ENCODE assay signal across 15 cellular contexts in the genomic region with DNA sequence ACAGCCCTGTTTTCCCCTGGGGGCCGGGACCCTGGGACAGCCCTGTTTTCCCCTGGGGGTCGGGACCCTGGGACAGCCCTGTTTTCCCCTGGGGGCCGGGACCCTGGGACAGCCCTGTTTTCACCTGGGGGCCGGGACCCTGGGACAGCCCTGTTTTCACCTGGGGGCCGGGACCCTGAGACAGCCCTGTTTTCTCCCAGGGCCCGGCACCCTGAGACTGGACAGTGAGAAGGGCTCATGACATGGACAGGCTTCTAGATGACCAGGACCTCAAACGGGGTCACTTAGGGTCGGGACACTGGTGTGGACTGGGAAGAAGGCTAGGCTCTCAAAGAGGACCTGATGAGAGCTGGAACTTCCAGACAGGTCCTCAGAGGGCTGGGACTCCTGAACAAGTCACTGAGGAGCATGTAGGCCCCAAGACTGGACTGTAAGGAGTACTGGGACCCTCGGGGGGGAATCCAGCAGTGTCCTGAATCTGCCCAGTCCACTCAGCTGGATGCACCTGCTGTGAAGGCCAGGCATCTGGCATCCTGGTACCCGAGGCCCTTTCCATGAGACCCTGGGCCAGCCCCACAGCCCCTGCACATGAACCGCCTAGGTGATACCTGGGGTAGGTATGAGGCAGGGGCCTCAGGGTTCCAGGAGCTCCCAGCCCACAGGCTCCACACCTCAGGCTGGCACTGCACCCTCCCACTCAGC. TPM values are rescaled to one million over a fixed set of nuclear protein-coding genes. Genes with fewer than 3 reads are reported as not detected.
DNase-seq lines count a peak whose midpoint lies in the region; TF ChIP-seq lines count a peak whose summit lies in the region.
"Had no signal": no experiment of that assay in that cellular context is flagged by ENCODE, and none has a peak within 500 bp of the region (broad histone marks: within the 10 kb centered on the region; RNA-seq: fewer than 3 reads in every experiment).

No MANE protein-coding gene starts in this region.

- H3K27ac ChIP-seq in mesenchymal stem cell (ENCODE audit: low read length, poor library complexity, severe bottlenecking) (no peak overlapping the region), smooth muscle cell (ENCODE audit: low read depth) (no peak overlapping the region)
- H3K27ac ChIP-seq: gastrocnemius medialis had no signal

- peak overlapping the region in 1 of 2 experiments; percentile 1 for H3K14ac ChIP-seq in mesenchymal stem cell (ENCODE audit: low read length in 2 of 2)

- no peak overlapping the region for H4K8ac ChIP-seq in mesenchymal stem cell (ENCODE audit: low read length)

- H3K79me2 ChIP-seq in smooth muscle cell (ENCODE audit: low read depth): peaks cover 74% of the 10 kb centered on the region

- CTCF ChIA-PET in activated naive CD4-positive, alpha-beta T cell treated with anti-CD3 and anti-CD28 coated beads, Interleukin-2, amount 10 ng/mL, durations not matched to agents 7 days and 5 days (lab: Charles Lee): no interaction called here

- H3F3A ChIP-seq in smooth muscle cell (ENCODE audit: low read depth): no peaks in the 10 kb centered on the region

- H3K18ac ChIP-seq in mesenchymal stem cell (ENCODE audit: low read depth in 1 of 2, low read length in 2 of 2): no peak overlapping the region

- H3K36me3 ChIP-seq in mesenchymal stem cell (ENCODE audit: control insufficient read depth in 1 of 2, insufficient read depth in 2 of 2, low read depth in 1 of 2, low read length in 2 of 2) (peaks cover 3 to 19% of the 10 kb centered on the region in 2 experiments), smooth muscle cell (ENCODE audit: low read depth) (no peaks in the 10 kb centered on the region)
- H3K36me3 ChIP-seq: gastrocnemius medialis, tibial artery had no signal

- no peak for DNase-seq in activated naive CD4-positive, alpha-beta T cell treated with anti-CD3 and anti-CD28 coated beads, Interleukin-2, amount 10 ng/mL, durations not matched to agents 7 days and 5 days
- DNase-seq in activated naive CD4-positive, alpha-beta T cell treated with Interleukin-2 at 50 U/mL for 16 hours: no peak
- DNase-seq in astrocyte of the cerebellum (ENCODE audit: low read depth) (no peak), mesenchymal stem cell (no peak), smooth muscle cell (lab: John Stamatoyannopoulos, UW; ENCODE audit: unreplicated experiment) (no peak), activated gamma-delta T cell treated with Interleukin-2 at 50 U/mL for 16 hours (no peak), epidermal melanocyte (ENCODE audit: insufficient read length, low spot score) (no peak), NCI-H2029 (lab: John Stamatoyannopoulos, UW) (no peak)
- DNase-seq: activated CD4-positive, alpha-beta T cell treated with anti-CD3 and anti-CD28 coated beads for 36 hours; amygdala; gastrocnemius medialis; kidney glomerular epithelial cell; tibial artery had no signal

- no peak overlapping the region for H3K23ac ChIP-seq in mesenchymal stem cell (ENCODE audit: low read length in 2 of 2)

- in situ Hi-C loops in astrocyte of the cerebellum (cut with HindIII; ENCODE audit: low sequenced_read_pairs): no loop called here

- H2BK120ac ChIP-seq in mesenchymal stem cell (ENCODE audit: low read depth, low read length): no peak overlapping the region

- no peak overlapping the region for H2AK5ac ChIP-seq in mesenchymal stem cell (ENCODE audit: low read length, severe bottlenecking)

- H3K36me3 Mint-ChIP-seq in activated naive CD4-positive, alpha-beta T cell treated with anti-CD3 and anti-CD28 coated beads, Interleukin-2, amount 10 ng/mL, durations not matched to agents 7 days and 5 days: peaks cover 14% of the 10 kb centered on the region

- H3K4me1 ChIP-seq in mesenchymal stem cell (ENCODE audit: control insufficient read depth, insufficient read depth, low read depth, low read length) (peaks cover 37% of the 10 kb centered on the region), smooth muscle cell (ENCODE audit: low read depth) (peaks cover 20% of the 10 kb centered on the region)

- H2AFZ ChIP-seq in mesenchymal stem cell (ENCODE audit: low read depth, low read length) (no peak overlapping the region), smooth muscle cell (ENCODE audit: low read depth) (no peak overlapping the region)

- H3K4me2 ChIP-seq in mesenchymal stem cell (ENCODE audit: low read length, poor library complexity, severe bottlenecking): peak overlapping the region; percentile 51
- H3K4me2 ChIP-seq in smooth muscle cell: peak overlapping the region; percentile 99

- peaks cover 15% of the 10 kb centered on the region for H3K4me1 Mint-ChIP-seq in activated naive CD4-positive, alpha-beta T cell treated with anti-CD3 and anti-CD28 coated beads, Interleukin-2, amount 10 ng/mL, durations not matched to agents 7 days and 5 days

- WGBS in mesenchymal stem cell: 98% methylated on average over 11 of the region's 11 CpGs
- 94% methylated on average over 9 of the region's 11 CpGs for WGBS in smooth muscle cell (ENCODE audit: low lambda C conversion rate)

- H3K9me3 ChIP-seq in mesenchymal stem cell (ENCODE audit: control insufficient read depth, low read length): no peaks in the 10 kb centered on the region
- no peaks in the 10 kb centered on the region for H3K9me3 ChIP-seq in smooth muscle cell (replicated peaks; ENCODE audit: low read depth)
- H3K9me3 ChIP-seq: gastrocnemius medialis, tibial artery had no signal

- H3K4ac ChIP-seq in mesenchymal stem cell (ENCODE audit: low read depth in 1 of 2, low read length in 2 of 2): no peak overlapping the region

- H3K4me3 Mint-ChIP-seq in activated naive CD4-positive, alpha-beta T cell treated with anti-CD3 and anti-CD28 coated beads, Interleukin-2, amount 10 ng/mL, durations not matched to agents 7 days and 5 days: peak overlapping the region; percentile 26
- H3K4me3 Mint-ChIP-seq: activated CD4-positive, alpha-beta T cell treated with anti-CD3 and anti-CD28 coated beads for 36 hours had no signal

- H3K4me3 ChIP-seq in astrocyte of the cerebellum (ENCODE audit: low read depth, low read length) (peak overlapping the region; percentile 65), mesenchymal stem cell (ENCODE audit: insufficient read depth in 1 of 2, low read depth in 1 of 2, low read length in 2 of 2) (peak overlapping the region in 1 of 2 experiments; percentile 44), smooth muscle cell (peak overlapping the region; percentile 100)

- no peak overlapping the region for H2BK12ac ChIP-seq in mesenchymal stem cell (ENCODE audit: low read length in 2 of 2)

- H3K79me1 ChIP-seq in mesenchymal stem cell (replicated peaks; ENCODE audit: low read length, poor library complexity, severe bottlenecking): peaks cover 3% of the 10 kb centered on the region

- H2BK15ac ChIP-seq in mesenchymal stem cell (ENCODE audit: low read depth, poor library complexity, severe bottlenecking): no peak overlapping the region

- no peak overlapping the region for H3K27ac Mint-ChIP-seq in activated naive CD4-positive, alpha-beta T cell treated with anti-CD3 and anti-CD28 coated beads, Interleukin-2, amount 10 ng/mL, durations not matched to agents 7 days and 5 days
- H3K27ac Mint-ChIP-seq: activated CD4-positive, alpha-beta T cell treated with anti-CD3 and anti-CD28 coated beads for 36 hours had no signal

- H3K27me3 ChIP-seq in mesenchymal stem cell (ENCODE audit: control insufficient read depth in 1 of 2, insufficient read depth in 1 of 2, low read length in 2 of 2) (peaks cover 0 to 8% of the 10 kb centered on the region in 2 experiments), smooth muscle cell (ENCODE audit: low read depth) (no peaks in the 10 kb centered on the region)
- H3K27me3 ChIP-seq: gastrocnemius medialis, tibial artery had no signal

- no peak overlapping the region for H2BK5ac ChIP-seq in mesenchymal stem cell (ENCODE audit: low read depth, low read length, poor library complexity, severe bottlenecking)

- TF ChIP-seq CTCF in astrocyte of the cerebellum (IDR thresholded peaks at IDR 0.05; ENCODE audit: low read depth, low read length, missing control alignments): no peak
- TF ChIP-seq CTCF in smooth muscle cell (IDR thresholded peaks at IDR 0.05; ENCODE audit: borderline replicate concordance, insufficient read depth, poor library complexity, severe bottlenecking): no peak

- peaks cover 61% of the 10 kb centered on the region for H4K20me1 ChIP-seq in smooth muscle cell (ENCODE audit: low read depth)

- H4K91ac ChIP-seq in mesenchymal stem cell (ENCODE audit: low read length): no peak overlapping the region

- peaks cover 5% of the 10 kb centered on the region for H3K27me3 Mint-ChIP-seq in activated naive CD4-positive, alpha-beta T cell treated with anti-CD3 and anti-CD28 coated beads, Interleukin-2, amount 10 ng/mL, durations not matched to agents 7 days and 5 days
- H3K27me3 Mint-ChIP-seq: activated CD4-positive, alpha-beta T cell treated with anti-CD3 and anti-CD28 coated beads for 36 hours had no signal

- H3K9me3 Mint-ChIP-seq in activated naive CD4-positive, alpha-beta T cell treated with anti-CD3 and anti-CD28 coated beads, Interleukin-2, amount 10 ng/mL, durations not matched to agents 7 days and 5 days: no peaks in the 10 kb centered on the region
- H3K9me3 Mint-ChIP-seq: dendritic cell treated with granulocyte-macrophage colony-stimulating factor and Interleukin-4, amounts not matched to agents 40 ng/mL and 50 ng/mL, for 4 days had no signal

- no peak overlapping the region for H3K9ac ChIP-seq in mesenchymal stem cell (ENCODE audit: low read length)
- H3K9ac ChIP-seq in smooth muscle cell (ENCODE audit: low read depth): no peak overlapping the region

RNA-seq across cellular contexts. Expression of a gene that starts 2.4 kb away (rescaled TPM):
- 33.6 TPM for polyA plus RNA-seq in mesenchymal stem cell (2013, experiment 1 of 2)
- polyA plus RNA-seq in mesenchymal stem cell (2013, experiment 2 of 2): 32.1 TPM
- total RNA-seq in smooth muscle cell: 45.4 and 57.5 TPM in 2 replicates
- 29.6 and 30.9 TPM in 2 replicates for polyA plus RNA-seq in smooth muscle cell

RNA-seq across cellular contexts. Expression of a gene that starts 19.1 kb away (rescaled TPM):
- polyA plus RNA-seq in mesenchymal stem cell (2013, experiment 1 of 2): 1.4 TPM
- polyA plus RNA-seq in mesenchymal stem cell (2013, experiment 2 of 2): 1.3 TPM
- total RNA-seq in smooth muscle cell: 15.6 and 26.4 TPM in 2 replicates
- polyA plus RNA-seq in smooth muscle cell: 40.2 and 40.3 TPM in 2 replicates
- total RNA-seq: M059J had no signal

RNA-seq across cellular contexts. Expression of a gene that starts 33.7 kb away (rescaled TPM):
- polyA plus RNA-seq in mesenchymal stem cell (2013, experiment 1 of 2): 15.0 TPM
- 13.1 TPM for polyA plus RNA-seq in mesenchymal stem cell (2013, experiment 2 of 2)
- 6.8 and 22.1 TPM in 2 replicates for total RNA-seq in smooth muscle cell
- polyA plus RNA-seq in smooth muscle cell: 6.7 and 12.5 TPM in 2 replicates

RNA-seq across cellular contexts. Expression of a gene that starts 34.0 kb away (rescaled TPM):
- 1,109 TPM for polyA plus RNA-seq in mesenchymal stem cell (2013, experiment 1 of 2)
- polyA plus RNA-seq in mesenchymal stem cell (2013, experiment 2 of 2): 1,079 TPM
- total RNA-seq in smooth muscle cell: 95.4 and 152 TPM in 2 replicates
- 699 and 733 TPM in 2 replicates for polyA plus RNA-seq in smooth muscle cell
